9 cellular contexts compared by ENCODE assay signal in the genomic region with DNA sequence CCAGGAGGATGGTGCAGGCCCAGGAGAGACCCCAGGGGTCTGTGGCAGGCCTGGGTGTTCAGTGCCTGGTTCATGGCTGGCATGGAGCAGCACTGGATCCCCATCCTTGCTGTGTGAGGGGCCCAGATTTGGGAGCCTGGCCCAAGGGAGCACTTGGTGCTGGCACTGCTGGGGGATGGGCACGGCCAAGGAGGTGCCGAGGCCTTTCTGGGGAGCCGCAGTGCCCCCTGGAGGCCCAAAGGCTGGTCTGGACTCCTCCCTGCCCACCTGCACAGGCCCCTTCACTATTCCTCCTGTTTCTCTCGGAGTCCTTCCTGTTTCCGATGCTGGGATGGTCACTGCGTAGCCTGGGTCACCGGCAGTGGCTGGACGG. TPM values are rescaled to one million over a fixed set of nuclear protein-coding genes. Genes with fewer than 3 reads are reported as not detected.
DNase-seq lines count a peak whose midpoint lies in the region; ATAC-seq and TF ChIP-seq lines count a peak whose summit lies in the region.
"Had no signal": no experiment of that assay in that cellular context is flagged by ENCODE, and none has a peak within 500 bp of the region (broad histone marks: within the 10 kb centered on the region; RNA-seq: fewer than 3 reads in every experiment).

No MANE protein-coding gene starts in this region.

- ATAC-seq in psoas muscle (peak in 3 of 4 donors; percentile 32 to 44 (median 43)), GM21515 (IDR thresholded peaks at IDR 0.05; ENCODE audit: unreplicated experiment) (no peak)

- no peaks in the 10 kb centered on the region for H3K9me3 ChIP-seq in mammary epithelial cell (replicated peaks; ENCODE audit: insufficient read depth, low read length)
- no peaks in the 10 kb centered on the region for H3K9me3 ChIP-seq in psoas muscle

- H4K20me1 ChIP-seq in mammary epithelial cell (ENCODE audit: insufficient read depth, low read length), result no peaks in the 10 kb centered on the region

- peaks cover 12% of the 10 kb centered on the region for H3K4me1 ChIP-seq in mammary epithelial cell (ENCODE audit: insufficient read depth, low read length)
- peaks cover 9% of the 10 kb centered on the region for H3K4me1 ChIP-seq in psoas muscle

- 83% methylated on average over 7 of the region's 8 CpGs for WGBS in mammary epithelial cell (ENCODE audit: low coverage, missing lambda C conversion rate)
- WGBS in psoas muscle, 3 donors, result 59 to 67% (median 63%) methylated on average over 8 of the region's 8 CpGs

- in situ Hi-C loops in mammary epithelial cell (cut with MboI; ENCODE audit: low sequenced_read_pairs in 2 of 2), result no loop called here

- BruUV-seq in mammary epithelial cell (replicated peaks; lab: Mats Ljungman, UMichigan), result no TSS peak

- H3K4me2 ChIP-seq in mammary epithelial cell (ENCODE audit: insufficient read depth, low read depth, low read length), result no peak overlapping the region

- H3K4me3 ChIP-seq in LNCaP clone FGC (ENCODE audit: low read depth, low read length) (peak overlapping the region; percentile 81), mammary epithelial cell (replicated peaks in 1 of 3; ENCODE audit: insufficient read depth in 1 of 3, low read depth in 2 of 3, low read length in 3 of 3) (no peak overlapping the region), psoas muscle (no peak overlapping the region)

- CTCF ChIA-PET in mammary epithelial cell (lab: Charles Lee; ENCODE audit: low non-redundant PET), result interaction anchor here (0.7 to 1.4 kb wide), 2 partner anchors 42 to 71 kb away, joined by 4 read pairs; no protein-coding TSS in a partner anchor

- H3K36me3 ChIP-seq in mammary epithelial cell (ENCODE audit: insufficient read depth, low read length) (no peaks in the 10 kb centered on the region), psoas muscle (ENCODE audit: insufficient read depth in 1 of 2, low read depth in 1 of 2) (no peaks in the 10 kb centered on the region)

- H2AFZ ChIP-seq in mammary epithelial cell (ENCODE audit: low read depth, low read length), result no peak overlapping the region

- TF ChIP-seq CTCF in LNCaP clone FGC (IDR thresholded peaks at IDR 0.05; ENCODE audit: control insufficient read depth, extremely low read depth, insufficient read depth), result peak; percentile 45
- peak; percentile 38 to 57 for TF ChIP-seq CTCF in mammary epithelial cell (conservative IDR thresholded peaks at IDR 0.05 in 1 of 2, IDR thresholded peaks at IDR 0.05 in 1 of 2; ENCODE audit: extremely low read depth in 1 of 2, insufficient read depth in 1 of 2, low read depth in 1 of 2, low read length in 2 of 2)
- peak; percentile 23 for TF ChIP-seq CTCF in psoas muscle (IDR thresholded peaks at IDR 0.05)

- dilution Hi-C loops in mammary epithelial cell (cut with HindIII; ENCODE audit: low sequenced_read_pairs), result no loop called here

- DNase-seq in activated CD4-positive, alpha-beta T cell treated with anti-CD3 and anti-CD28 coated beads for 48 hours, result peak; percentile 49
- DNase-seq in activated CD4-positive, alpha-beta T cell treated with anti-CD3 and anti-CD28 coated beads for 4 hours, result no peak
- DNase-seq in LNCaP clone FGC (ENCODE audit: low read depth) (no peak), mammary epithelial cell (peak; percentile 12), psoas muscle (no peak), NCI-H2107 (lab: John Stamatoyannopoulos, UW) (no peak), NCI-H446 treated with DMSO at 0.1 percent for 48 hours (lab: John Stamatoyannopoulos, UW) (no peak)

- peaks cover 55% of the 10 kb centered on the region for H3K79me2 ChIP-seq in mammary epithelial cell (ENCODE audit: insufficient read depth, low read length)

- H3K27ac ChIP-seq in mammary epithelial cell (ENCODE audit: insufficient read depth, low read depth, low read length), result no peak overlapping the region
- H3K27ac ChIP-seq in psoas muscle, result no peak overlapping the region

- H3K27me3 ChIP-seq in mammary epithelial cell (ENCODE audit: insufficient read depth, low read length) (no peaks in the 10 kb centered on the region), psoas muscle (ENCODE audit: insufficient read depth in 3 of 3, low read length in 2 of 3) (no peaks in the 10 kb centered on the region)

- intact Hi-C loops in mammary epithelial cell (cut with micrococcal nuclease), result loop anchor here (1.0 to 5.0 kb wide), 3 partner anchors 69 to 407 kb away; partner anchors contain the start of gene FBRSL1
- intact Hi-C loops in psoas muscle (cut with DNase I), result no loop called here

- no peak overlapping the region for H3K9ac ChIP-seq in mammary epithelial cell (ENCODE audit: insufficient read depth, low read length)

RNA-seq across cellular contexts. Expression of gene LRCOL1, which starts 48.6 kb away (rescaled TPM):
- total RNA-seq in mammary epithelial cell, result not detected
- not detected for polyA plus RNA-seq in mammary epithelial cell
- polyA minus RNA-seq in mammary epithelial cell, result not detected
- under 1 TPM in 1 of 4 donors, not detected in 3; 0.32 TPM for total RNA-seq in psoas muscle
- under 1 TPM in 1 of 3 donors, not detected in 2; 0.13 TPM for polyA plus RNA-seq in psoas muscle
- total RNA-seq: right cardiac atrium had no signal
- polyA plus RNA-seq: right cardiac atrium had no signal

RNA-seq across cellular contexts. Expression of gene P2RX2, which starts 56.8 kb away (rescaled TPM):
- total RNA-seq in mammary epithelial cell (not detected), psoas muscle (not detected)
- polyA plus RNA-seq in mammary epithelial cell (not detected), psoas muscle (under 1 TPM in 1 of 3 donors, not detected in 2; 0.01 TPM)
- polyA minus RNA-seq in mammary epithelial cell, result not detected
- total RNA-seq: right cardiac atrium had no signal
- polyA plus RNA-seq: right cardiac atrium had no signal

Comparison
In these comparisons a context has a peak if more than half of its experiments do, and no peak if none do; other contexts are left out.
1. DNase-seq: peak in activated CD4-positive, alpha-beta T cell treated with anti-CD3 and anti-CD28 coated beads for 48 hours (single experiment) and mammary epithelial cell (single experiment); none in activated CD4-positive, alpha-beta T cell treated with anti-CD3 and anti-CD28 coated beads for 4 hours (0 of 2), LNCaP clone FGC (single experiment), psoas muscle (0 of 2), NCI-H2107 (single experiment) and NCI-H446 treated with DMSO at 0.1 percent for 48 hours (single experiment).
2. Peak in every context shown above with its lines, with median percentiles within 50 percentile points of each other: CTCF ChIP-seq.